Comparison of ENCODE assay signal across 12 cellular contexts in genomic region chr1:116557323-116557878, GRCh38. TPM values are rescaled to one million over a fixed set of nuclear protein-coding genes. Genes with fewer than 3 reads are reported as not detected.
DNase-seq lines count a peak whose midpoint lies in the region; ATAC-seq and TF ChIP-seq lines count a peak whose summit lies in the region.
"Had no signal": no experiment of that assay in that cellular context is flagged by ENCODE, and none has a peak within 500 bp of the region (broad histone marks: within the 10 kb centered on the region; RNA-seq: fewer than 3 reads in every experiment).

No MANE protein-coding gene starts in this region.

- H3K36me3 ChIP-seq in ACC112 (ENCODE audit: insufficient read depth, low read length): no peaks in the 10 kb centered on the region
- H3K36me3 ChIP-seq in CD4-positive, alpha-beta memory T cell (ENCODE audit: insufficient read depth, low read length): no peaks in the 10 kb centered on the region
- H3K36me3 ChIP-seq in Caco-2 (ENCODE audit: control insufficient read depth, insufficient read depth, low read length): no peaks in the 10 kb centered on the region
- no peaks in the 10 kb centered on the region for H3K36me3 ChIP-seq in GM23338 (ENCODE audit: insufficient read depth)
- H3K36me3 ChIP-seq: gastroesophageal sphincter had no signal

- H3K27ac ChIP-seq in ACC112 (ENCODE audit: low read depth, low read length) (peak overlapping the region; percentile 93), foreskin keratinocyte (peak overlapping the region; percentile 96), GM23338 (ENCODE audit: low read depth) (no peak overlapping the region)
- peak overlapping the region; percentile 53 for H3K27ac ChIP-seq in CD4-positive, alpha-beta memory T cell (ENCODE audit: low read depth, low read length)
- H3K27ac ChIP-seq: body of pancreas, gastroesophageal sphincter, VCaP had no signal

- H3K9me3 Mint-ChIP-seq in CD4-positive, alpha-beta memory T cell: peaks cover 0 to 2% (median 0%) of the 10 kb centered on the region in 8 donors
- peaks cover 2% of the 10 kb centered on the region for H3K9me3 Mint-ChIP-seq in progenitor cell of endocrine pancreas (ENCODE audit: low read depth)
- H3K9me3 Mint-ChIP-seq in Caco-2 (ENCODE audit: unreplicated experiment): peaks cover 5% of the 10 kb centered on the region
- H3K9me3 Mint-ChIP-seq in GM23338: peaks cover 2% of the 10 kb centered on the region

- intact Hi-C loops in CD4-positive, alpha-beta memory T cell (cut with micrococcal nuclease): loop anchor here (2.0 kb wide), 1 partner anchor 19 kb away; no protein-coding TSS in a partner anchor
- intact Hi-C loops in Caco-2 (cut with micrococcal nuclease; ENCODE audit: unreplicated experiment): no loop called here

- H3K4me3 Mint-ChIP-seq in CD4-positive, alpha-beta memory T cell: peak overlapping the region in 7 of 8 donors; percentile 25 to 72 (median 46)
- peak overlapping the region; percentile 8 for H3K4me3 Mint-ChIP-seq in T-helper 17 cell
- H3K4me3 Mint-ChIP-seq in progenitor cell of endocrine pancreas (ENCODE audit: low read depth): no peak overlapping the region
- no peak overlapping the region for H3K4me3 Mint-ChIP-seq in Caco-2 (ENCODE audit: unreplicated experiment)
- no peak overlapping the region for H3K4me3 Mint-ChIP-seq in GM23338

- CTCF ChIA-PET in CD4-positive, alpha-beta memory T cell (lab: Charles Lee; ENCODE audit: partially characterized antibody): interaction anchor here (0.9 to 2.9 kb wide), 10 partner anchors 12 to 418 kb away, joined by 3 to 15 read pairs (median 4); no protein-coding TSS in a partner anchor
- CTCF ChIA-PET in Caco-2 (lab: Charles Lee): no interaction called here

- H3K4me2 ChIP-seq in GM23338: no peak overlapping the region

- H3K9me2 ChIP-seq in GM23338 (ENCODE audit: insufficient read depth): no peaks in the 10 kb centered on the region

- H3K4me1 Mint-ChIP-seq in CD4-positive, alpha-beta memory T cell: peaks cover 61 to 88% (median 75%) of the 10 kb centered on the region in 4 donors
- H3K4me1 Mint-ChIP-seq in T-helper 17 cell (peaks cover 68% of the 10 kb centered on the region), progenitor cell of endocrine pancreas (ENCODE audit: low read depth) (no peaks in the 10 kb centered on the region), Caco-2 (ENCODE audit: low read depth, unreplicated experiment) (no peaks in the 10 kb centered on the region), GM23338 (peaks cover 8% of the 10 kb centered on the region)

- no peak for DNase-seq in CD4-positive, alpha-beta memory T cell
- DNase-seq in T-helper 17 cell (no peak), foreskin keratinocyte (no peak), progenitor cell of endocrine pancreas (ENCODE audit: low spot score, unreplicated experiment) (no peak), Caco-2 (no peak), GM23338 (ENCODE audit: low spot score) (no peak)
- DNase-seq: GDM1 had no signal

- H4K20me1 ChIP-seq in GM23338 (replicated peaks; ENCODE audit: insufficient read depth): no peaks in the 10 kb centered on the region

- peaks cover 35% of the 10 kb centered on the region for H3K79me2 ChIP-seq in ACC112 (ENCODE audit: control insufficient read depth, insufficient read depth, low read length, unreplicated experiment)
- no peaks in the 10 kb centered on the region; the same call in 1 of the 2 replicates for H3K79me2 ChIP-seq in GM23338 (replicated peaks; ENCODE audit: insufficient read depth)

- ATAC-seq in T-helper 17 cell (no peak), foreskin keratinocyte (no peak), GM19035 (IDR thresholded peaks at IDR 0.05; ENCODE audit: unreplicated experiment) (no peak), GM23338 (no peak)
- ATAC-seq: body of pancreas had no signal

- H3K36me3 Mint-ChIP-seq in CD4-positive, alpha-beta memory T cell: peaks cover 2 to 4% of the 10 kb centered on the region in 2 donors
- H3K36me3 Mint-ChIP-seq in T-helper 17 cell (ENCODE audit: low read depth) (peaks cover 6% of the 10 kb centered on the region), progenitor cell of endocrine pancreas (ENCODE audit: insufficient read depth) (peaks cover under 1% of the 10 kb centered on the region), Caco-2 (ENCODE audit: insufficient read depth, unreplicated experiment) (no peaks in the 10 kb centered on the region), GM23338 (ENCODE audit: low read depth) (peaks cover 2% of the 10 kb centered on the region)

- H3K4me1 ChIP-seq in ACC112 (ENCODE audit: control insufficient read depth, insufficient read depth, low read length, unreplicated experiment) (peaks cover 31% of the 10 kb centered on the region), foreskin keratinocyte (peaks cover 31% of the 10 kb centered on the region), Caco-2 (no peaks in the 10 kb centered on the region), GM23338 (ENCODE audit: insufficient read depth) (no peaks in the 10 kb centered on the region)
- peaks cover 85% of the 10 kb centered on the region for H3K4me1 ChIP-seq in CD4-positive, alpha-beta memory T cell (ENCODE audit: insufficient read depth, low read length)

- POLR2A ChIA-PET in CD4-positive, alpha-beta memory T cell (lab: Charles Lee; ENCODE audit: partially characterized antibody): interaction anchor here (0.6 to 3.8 kb wide), 11 partner anchors 11 to 499 kb away, joined by 3 to 29 read pairs (median 4); partner anchors contain the start of gene CD58
- POLR2A ChIA-PET in Caco-2 (lab: Charles Lee): no interaction called here

- H3F3A ChIP-seq in GM23338 (replicated peaks; ENCODE audit: low read depth): no peaks in the 10 kb centered on the region

- no peak overlapping the region for H3K4me3 ChIP-seq in ACC112 (ENCODE audit: low read depth, low read length)
- no peak overlapping the region for H3K4me3 ChIP-seq in CD4-positive, alpha-beta memory T cell (ENCODE audit: low read length in 2 of 2)
- H3K4me3 ChIP-seq in Caco-2 (ENCODE audit: low read depth, low read length): no peak overlapping the region
- no peak overlapping the region for H3K4me3 ChIP-seq in GM23338
- H3K4me3 ChIP-seq: body of pancreas, gastroesophageal sphincter had no signal

- BruUV-seq in Caco-2 (replicated peaks; lab: Mats Ljungman, UMichigan): no TSS peak

- no peaks in the 10 kb centered on the region for H3K9me3 ChIP-seq in CD4-positive, alpha-beta memory T cell (ENCODE audit: control insufficient read depth in 1 of 2, low read length in 2 of 2)
- H3K9me3 ChIP-seq in T-helper 17 cell (ENCODE audit: control insufficient read depth, low read length, poor library complexity, severe bottlenecking) (no peaks in the 10 kb centered on the region), Caco-2 (no peaks in the 10 kb centered on the region)
- H3K9me3 ChIP-seq: body of pancreas, gastroesophageal sphincter had no signal

- H2AFZ ChIP-seq in ACC112 (ENCODE audit: low read length, unreplicated experiment) (no peak overlapping the region), GM23338 (no peak overlapping the region)

- no peak for TF ChIP-seq CTCF in foreskin keratinocyte (conservative IDR thresholded peaks at IDR 0.05)
- TF ChIP-seq CTCF in progenitor cell of endocrine pancreas (IDR thresholded peaks at IDR 0.05; ENCODE audit: unreplicated experiment): no peak
- no peak for TF ChIP-seq CTCF in Caco-2 (IDR thresholded peaks at IDR 0.05; ENCODE audit: insufficient read depth in 1 of 2, low read depth in 1 of 2, low read length in 1 of 2, severe bottlenecking in 1 of 2, unreplicated experiment in 1 of 2)
- no peak for TF ChIP-seq CTCF in GM23338 (conservative IDR thresholded peaks at IDR 0.05; ENCODE audit: low read depth in 2 of 2)

- H3K27me3 Mint-ChIP-seq in CD4-positive, alpha-beta memory T cell: no peaks in the 10 kb centered on the region
- H3K27me3 Mint-ChIP-seq in T-helper 17 cell (no peaks in the 10 kb centered on the region), progenitor cell of endocrine pancreas (no peaks in the 10 kb centered on the region), Caco-2 (ENCODE audit: insufficient read depth, unreplicated experiment) (no peaks in the 10 kb centered on the region), GM23338 (ENCODE audit: insufficient read depth, low read depth, poor library complexity) (no peaks in the 10 kb centered on the region)

- H3K27me3 ChIP-seq in ACC112 (ENCODE audit: insufficient read depth, low read length) (no peaks in the 10 kb centered on the region), foreskin keratinocyte (no peaks in the 10 kb centered on the region), Caco-2 (replicated peaks; ENCODE audit: control insufficient read depth, insufficient read depth, low read length) (no peaks in the 10 kb centered on the region), GM23338 (ENCODE audit: insufficient read depth) (no peaks in the 10 kb centered on the region)
- no peaks in the 10 kb centered on the region for H3K27me3 ChIP-seq in CD4-positive, alpha-beta memory T cell (ENCODE audit: insufficient read depth, low read length)
- H3K27me3 ChIP-seq: body of pancreas, gastroesophageal sphincter had no signal

- peak overlapping the region; percentile 76 to 99 (median 88) for H3K27ac Mint-ChIP-seq in CD4-positive, alpha-beta memory T cell
- H3K27ac Mint-ChIP-seq in T-helper 17 cell (peak overlapping the region; percentile 93), progenitor cell of endocrine pancreas (no peak overlapping the region), Caco-2 (ENCODE audit: unreplicated experiment) (no peak overlapping the region), GM23338 (no peak overlapping the region)

TF ChIP-seq in GM23338, 12 proteins besides CTCF, POLR2A, EP300 and RAD21 (continues in another document):
- TF ChIP-seq, protein P1, sequence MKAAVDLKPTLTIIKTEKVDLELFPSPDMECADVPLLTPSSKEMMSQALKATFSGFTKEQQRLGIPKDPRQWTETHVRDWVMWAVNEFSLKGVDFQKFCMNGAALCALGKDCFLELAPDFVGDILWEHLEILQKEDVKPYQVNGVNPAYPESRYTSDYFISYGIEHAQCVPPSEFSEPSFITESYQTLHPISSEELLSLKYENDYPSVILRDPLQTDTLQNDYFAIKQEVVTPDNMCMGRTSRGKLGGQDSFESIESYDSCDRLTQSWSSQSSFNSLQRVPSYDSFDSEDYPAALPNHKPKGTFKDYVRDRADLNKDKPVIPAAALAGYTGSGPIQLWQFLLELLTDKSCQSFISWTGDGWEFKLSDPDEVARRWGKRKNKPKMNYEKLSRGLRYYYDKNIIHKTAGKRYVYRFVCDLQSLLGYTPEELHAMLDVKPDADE (IDR thresholded peaks at IDR 0.05): no peak
- TF ChIP-seq EZH2phosphoT487 (IDR thresholded peaks at IDR 0.05; ENCODE audit: unreplicated experiment): no peak
- no peak for TF ChIP-seq JUNB (IDR thresholded peaks at IDR 0.05; ENCODE audit: unreplicated experiment)
- no peak for TF ChIP-seq EZH2 (IDR thresholded peaks at IDR 0.05; ENCODE audit: low read depth, unreplicated experiment)
- no peak for TF ChIP-seq ZNF114 (CRISPR knock-in tag; IDR thresholded peaks at IDR 0.05)

RNA-seq across cellular contexts. Expression of gene CD58, which starts 13.4 kb away (rescaled TPM):
- total RNA-seq in CD4-positive, alpha-beta memory T cell: 10 to 100 TPM; 25.2 to 30.9 TPM
- polyA plus RNA-seq in CD4-positive, alpha-beta memory T cell: 10 to 100 TPM; 58.2 to 61.3 TPM
- total RNA-seq in T-helper 17 cell (10 to 100 TPM; 21.7 to 22.1 TPM), foreskin keratinocyte (14.4 and 14.5 TPM in 2 replicates), progenitor cell of endocrine pancreas (7.0 and 7.4 TPM in 2 replicates), Caco-2 (2022) (5.6 and 7.6 TPM in 2 replicates)
- polyA plus RNA-seq in foreskin keratinocyte (13.4 and 13.6 TPM in 2 replicates), GM23338 (2016; fragmentation: Nextera tagmentation; extraction: Ambion mirVana) (11.6 and 12.5 TPM in 2 replicates)
- 9.2 and 10.3 TPM in 2 replicates for total RNA-seq in GM23338 (2014; rRNA removed; shearing (Covaris generic))

Comparison
In these comparisons a context has a peak if more than half of its experiments do, and no peak if none do; other contexts are left out.
1. H3K27ac Mint-ChIP-seq: peak in CD4-positive, alpha-beta memory T cell (7 of 7) and T-helper 17 cell (single experiment); none in progenitor cell of endocrine pancreas (single experiment), Caco-2 (single experiment) and GM23338 (single experiment).
2. H3K4me3 Mint-ChIP-seq: peak in CD4-positive, alpha-beta memory T cell (7 of 8) and T-helper 17 cell (single experiment); none in progenitor cell of endocrine pancreas (single experiment), Caco-2 (single experiment) and GM23338 (single experiment).